22 cellular contexts compared by ENCODE assay signal in genomic region chr11:121109916-121110656, GRCh38. TPM values are rescaled to one million over a fixed set of nuclear protein-coding genes. Genes with fewer than 3 reads are reported as not detected.
A peak's percentile ranks its signal among the peaks of the same experiment; 100 is the strongest.
DNase-seq lines count a peak whose midpoint lies in the region; ATAC-seq, FAIRE-seq and TF ChIP-seq lines count a peak whose summit lies in the region.
"Had no signal": no experiment of that assay in that cellular context is flagged by ENCODE, and none has a peak within 500 bp of the region (broad histone marks: within the 10 kb centered on the region; RNA-seq: fewer than 3 reads in every experiment).

No MANE protein-coding gene starts in this region.

- H3K27ac ChIP-seq in K562 (ENCODE audit: extremely low read depth, low read depth, low read length) = no peak overlapping the region
- H3K27ac ChIP-seq: 22Rv1; BLaER1 treated with 17β-estradiol and CSF1 and Interleukin-3, amounts not matched to agents 10 nM and 100 nM; Peyer's patch had no signal

- TF ChIP-seq CTCF in K562 (IDR thresholded peaks at IDR 0.05 in 2 of 3, conservative IDR thresholded peaks at IDR 0.05 in 1 of 3; ENCODE audit: insufficient read depth in 2 of 3, low read depth in 1 of 3, low read length in 3 of 3) = no peak

- no peak overlapping the region for H2AFZ ChIP-seq in K562 (ENCODE audit: low read depth, low read length)

- no peak for TF ChIP-seq RAD21 in K562 (CRISPR knock-in tag; conservative IDR thresholded peaks at IDR 0.05 in 1 of 2, IDR thresholded peaks at IDR 0.05 in 1 of 2)

- WGBS in K562 (ENCODE audit: insufficient coverage, low coverage, missing lambda C conversion rate) = 0% methylated on average over 11 of the region's 11 CpGs

- H3K4me3 ChIP-seq in K562 = no peak overlapping the region
- H3K4me3 ChIP-seq: BLaER1 treated with 17β-estradiol and CSF1 and Interleukin-3, amounts not matched to agents 10 nM and 100 nM; Peyer's patch had no signal

- peaks cover 5 to 23% of the 10 kb centered on the region in 2 experiments; a peak in 3 of 5 replicates for H3K27me3 ChIP-seq in K562 (ENCODE audit: control insufficient read depth in 2 of 2, insufficient read depth in 2 of 2, low read length in 2 of 2)
- H3K27me3 ChIP-seq: Peyer's patch had no signal

- ATAC-seq in K562 = no peak
- ATAC-seq: CD8-positive, alpha-beta T cell had no signal

- CTCF ChIA-PET in K562 (lab: Yijun Ruan, JAX; ENCODE audit: low intra/inter-chr PET ratio) = no interaction called here

- DNase-seq in DMS 273 (lab: John Stamatoyannopoulos, UW; ENCODE audit: unreplicated experiment) (peak; percentile 44), DMS 273 treated with DMSO at 0.1 percent for 48 hours (lab: John Stamatoyannopoulos, UW) (no peak), DMS79 (lab: John Stamatoyannopoulos, UW) (peak; percentile 13), NCI-H446 (lab: John Stamatoyannopoulos, UW) (peak; percentile 72 to 86), K562 (ENCODE audit: extremely low read depth in 1 of 4, low spot score in 3 of 4) (no peak), NCI-H2107 treated with DMSO at 0.1 percent for 48 hours (lab: John Stamatoyannopoulos, UW; ENCODE audit: unreplicated experiment) (no peak), NCI-H2171 (lab: John Stamatoyannopoulos, UW) (no peak)
- DNase-seq in effector CD4-positive, alpha-beta T cell = no peak
- DNase-seq: CD8-positive, alpha-beta T cell; DMS53; H9; Karpas-422; MV-4-11; NCI-H187 treated with DMSO at 0.1 percent for 48 hours; NCI-H2107; NCI-H345; NCI-H69; Peyer's patch; T-helper 1 cell had no signal

- BruUV-seq in K562 (replicated peaks; lab: Mats Ljungman, UMichigan) = no TSS peak

- no peaks in the 10 kb centered on the region for H3K36me3 ChIP-seq in K562 (ENCODE audit: control insufficient read depth, insufficient read depth, low read length)
- H3K36me3 ChIP-seq: BLaER1 treated with 17β-estradiol and CSF1 and Interleukin-3, amounts not matched to agents 10 nM and 100 nM; Peyer's patch had no signal

- H3K9ac ChIP-seq in K562 (ENCODE audit: insufficient read depth in 1 of 2, low read depth in 2 of 2, low read length in 2 of 2) = no peak overlapping the region
- H3K9ac ChIP-seq: BLaER1 treated with 17β-estradiol and CSF1 and Interleukin-3, amounts not matched to agents 10 nM and 100 nM had no signal

- no peaks in the 10 kb centered on the region for H3K9me1 ChIP-seq in K562 (ENCODE audit: control insufficient read depth, insufficient read depth, low read length)

- no peak overlapping the region for H3K4me2 ChIP-seq in K562 (ENCODE audit: insufficient read depth, low read length)
- H3K4me2 ChIP-seq: BLaER1 treated with 17β-estradiol and CSF1 and Interleukin-3, amounts not matched to agents 10 nM and 100 nM had no signal

- no peak for TF ChIP-seq POLR2A in K562 (conservative IDR thresholded peaks at IDR 0.05)

- intact Hi-C loops in K562 (cut with micrococcal nuclease) = loop anchor here (2.0 to 5.0 kb wide), 3 partner anchors 158 to 593 kb away; no protein-coding TSS in a partner anchor

- H3K79me2 ChIP-seq in K562 (ENCODE audit: control insufficient read depth, insufficient read depth, low read length) = no peaks in the 10 kb centered on the region

- POLR2A ChIA-PET in K562 (lab: Yijun Ruan, JAX) = no interaction called here

- FAIRE-seq in K562 (lab: Jason Lieb, UNC) = no peak

- no peaks in the 10 kb centered on the region for H3K4me1 ChIP-seq in K562 (replicated peaks in 1 of 2; ENCODE audit: control insufficient read depth in 2 of 2, insufficient read depth in 2 of 2, low read length in 2 of 2)
- H3K4me1 ChIP-seq: Peyer's patch had no signal

- no peaks in the 10 kb centered on the region for H4K20me1 ChIP-seq in K562 (replicated peaks; ENCODE audit: control insufficient read depth, insufficient read depth, low read length)
- H4K20me1 ChIP-seq: BLaER1 treated with 17β-estradiol and CSF1 and Interleukin-3, amounts not matched to agents 10 nM and 100 nM had no signal

- no peaks in the 10 kb centered on the region for H3K9me3 ChIP-seq in K562 (replicated peaks; ENCODE audit: control insufficient read depth, insufficient read depth, low read depth, low read length)
- H3K9me3 ChIP-seq: BLaER1 treated with 17β-estradiol and CSF1 and Interleukin-3, amounts not matched to agents 10 nM and 100 nM; Peyer's patch had no signal

- in situ Hi-C loops in K562 (cut with MboI) = no loop called here

- no peak for TF ChIP-seq EP300 in K562 (IDR thresholded peaks at IDR 0.05; ENCODE audit: low read length)

TF ChIP-seq in K562, 482 proteins besides CTCF, POLR2A, EP300 and RAD21:
- no peak for TF ChIP-seq LCOR (CRISPR knock-in tag; IDR thresholded peaks at IDR 0.05)
- TF ChIP-seq ZNF316 (IDR thresholded peaks at IDR 0.05) = 0 out of 2 replicates have a peak, but pooled peaks have one; percentile 23
- no peak for TF ChIP-seq ELF2 (CRISPR knock-in tag; IDR thresholded peaks at IDR 0.05)
- TF ChIP-seq MYC (IDR thresholded peaks at IDR 0.05; ENCODE audit: low read depth, low read length) = no peak
- TF ChIP-seq MYC (CRISPR knock-in tag; IDR thresholded peaks at IDR 0.05; ENCODE audit: borderline replicate concordance, low read depth) = no peak
- no peak for TF ChIP-seq PKNOX1 (IDR thresholded peaks at IDR 0.05)
- TF ChIP-seq ZKSCAN8 (CRISPR knock-in tag; IDR thresholded peaks at IDR 0.05) = no peak
- peak; percentile 48; the same call in 1 of the 2 replicates for TF ChIP-seq MAFG (tag; conservative IDR thresholded peaks at IDR 0.05)
- no peak for TF ChIP-seq RBBP5 (IDR thresholded peaks at IDR 0.05; ENCODE audit: borderline replicate concordance, insufficient read depth, low read length, poor library complexity, severe bottlenecking)

RNA-seq across cellular contexts. Expression of gene TECTA, which starts 9.0 kb away (rescaled TPM):
- 0.05 TPM in 1 of 2 replicates, not detected in the other for total RNA-seq in K562 (2011; cell fraction: chromatin; rRNA removed; ENCODE audit: low replicate concordance)
- total RNA-seq in K562 (2011; cell fraction: nucleolus; rRNA removed) = under 0.01 TPM in 1 of 2 replicates, not detected in the other
- total RNA-seq in K562 (2011; cell fraction: nucleoplasm; rRNA removed) = not detected in 2 replicates
- total RNA-seq in K562 (2014; rRNA removed) = under 0.01 TPM in 1 of 2 replicates, not detected in the other
- total RNA-seq in K562 (2014; rRNA removed; fragmentation: Illumina TruSeq; extraction: Trizol) = not detected in 2 replicates
- 0.04 TPM in 1 of 2 replicates, not detected in the other for total RNA-seq in K562 (2015; rRNA removed; fragmentation: Illumina TruSeq; extraction: Trizol)
- not detected in 2 replicates for total RNA-seq in K562 (2021)
- 0.09 TPM in 1 of 2 replicates, not detected in the other for polyA plus RNA-seq in K562 (2011; rRNA removed)
- polyA plus RNA-seq in K562 (2011; cell fraction: cytosol; rRNA removed) = not detected in 2 replicates
- polyA plus RNA-seq in K562 (2011; cell fraction: nucleus; rRNA removed) = 0.04 TPM in 1 of 2 replicates, not detected in the other
- polyA plus RNA-seq in K562 (2012) = 0.03 and 0.08 TPM in 2 replicates
- polyA plus RNA-seq in K562 (2014; fragmentation: Illumina TruSeq; extraction: Trizol) = 0.03 TPM in 1 of 2 replicates, not detected in the other
- polyA plus RNA-seq in K562 (2014; fragmentation: Nextera tagmentation; extraction: Ambion mirVana) = not detected
- 0.03 and 0.07 TPM in 2 replicates for polyA plus RNA-seq in K562 (2014; rRNA removed)
- polyA minus RNA-seq in K562 (2011; rRNA and poly(A)+ RNA removed) = 0.03 TPM in 1 of 2 replicates, not detected in the other
- polyA minus RNA-seq in K562 (2011; cell fraction: cytosol; rRNA and poly(A)+ RNA removed) = not detected in 2 replicates
- not detected in 2 replicates for polyA minus RNA-seq in K562 (2011; cell fraction: nucleus; rRNA and poly(A)+ RNA removed)
- polyA plus RNA-seq: IgD-negative memory B cell had no signal

Comparison
In these comparisons a context has a peak if more than half of its experiments do, and no peak if none do; other contexts are left out.
1. DNase-seq: peak in DMS 273 (single experiment), DMS79 (single experiment) and NCI-H446 (2 of 2); none in DMS 273 treated with DMSO at 0.1 percent for 48 hours (single experiment), K562 (0 of 4), NCI-H2107 treated with DMSO at 0.1 percent for 48 hours (single experiment), NCI-H2171 (single experiment) and effector CD4-positive, alpha-beta T cell (single experiment).